9 cellular contexts compared by ENCODE assay signal in the genomic region with DNA sequence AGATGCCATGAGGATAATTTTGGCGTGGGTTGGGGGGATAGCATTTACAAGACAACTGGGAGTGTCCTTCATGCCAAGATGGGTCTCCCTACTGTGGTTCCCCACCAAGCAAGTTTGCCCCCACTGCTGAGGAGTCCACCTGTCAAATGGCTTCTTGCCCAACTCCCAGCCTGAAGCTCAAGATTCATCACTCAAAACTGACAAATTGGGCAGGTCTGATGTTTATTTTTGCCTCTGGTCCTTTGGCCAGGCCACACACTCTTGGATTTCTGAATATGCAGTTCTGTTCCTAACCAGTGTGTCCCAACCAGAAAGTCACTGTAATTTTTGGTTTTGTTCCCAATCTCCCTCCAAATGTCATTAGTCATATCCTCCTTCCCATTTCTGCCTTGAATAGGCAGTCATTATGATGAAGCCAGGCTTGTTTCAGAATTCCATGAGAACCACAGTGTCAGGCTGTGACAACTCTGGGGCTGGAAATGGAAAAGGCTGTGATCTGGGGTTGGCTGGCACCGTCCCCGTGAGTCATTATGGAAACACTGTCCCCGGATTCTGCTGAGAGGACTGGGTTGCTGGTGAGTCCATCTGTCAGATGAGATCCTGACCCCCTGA. TPM values are rescaled to one million over a fixed set of nuclear protein-coding genes. Genes with fewer than 3 reads are reported as not detected.
DNase-seq lines count a peak whose midpoint lies in the region; ATAC-seq and FAIRE-seq lines count a peak whose summit lies in the region.
"Had no signal": no experiment of that assay in that cellular context is flagged by ENCODE, and none has a peak within 500 bp of the region (broad histone marks: within the 10 kb centered on the region; RNA-seq: fewer than 3 reads in every experiment).

No MANE protein-coding gene starts in this region.

- peaks cover 4% of the 10 kb centered on the region for H3K27me3 Mint-ChIP-seq in T-helper 2 cell treated with Interferon-gamma antibody and Interleukin-4, amounts not matched to agents 5 μg/mL and 100 μg/mL, for 36 hours (ENCODE audit: low read depth)
- H3K27me3 Mint-ChIP-seq in activated T-cell treated with anti-CD3 and anti-CD28 coated beads, Interleukin-2, amount 50 U/mL, for 72 hours (ENCODE audit: low read depth) = peaks cover 8% of the 10 kb centered on the region

- no peaks in the 10 kb centered on the region for H3K4me1 Mint-ChIP-seq in T-helper 2 cell treated with Interferon-gamma antibody and Interleukin-4, amounts not matched to agents 5 μg/mL and 100 μg/mL, for 36 hours (ENCODE audit: low read depth)
- H3K4me1 Mint-ChIP-seq in activated T-cell treated with anti-CD3 and anti-CD28 coated beads, Interleukin-2, amount 50 U/mL, for 72 hours (ENCODE audit: low read depth) = no peaks in the 10 kb centered on the region

- H3K4me3 Mint-ChIP-seq in T-helper 2 cell treated with Interferon-gamma antibody and Interleukin-4, amounts not matched to agents 5 μg/mL and 100 μg/mL, for 36 hours = no peak overlapping the region
- H3K4me3 Mint-ChIP-seq in activated T-cell treated with anti-CD3 and anti-CD28 coated beads, Interleukin-2, amount 50 U/mL, for 72 hours = no peak overlapping the region

- ATAC-seq in esophagus mucosa = peak; percentile 48
- no peak for ATAC-seq in activated T-cell treated with anti-CD3 and anti-CD28 coated beads, Interleukin-2, amount 50 U/mL, for 72 hours (replicated peaks in 1 of 2)

- DNase-seq in A172 (ENCODE audit: low spot score) = peak; percentile 89
- peak; percentile 63 for DNase-seq in RCC 7860 (ENCODE audit: low spot score)
- DNase-seq in medulla oblongata (ENCODE audit: extremely low spot score) = peak; percentile 64
- no peak for DNase-seq in activated CD4-positive, CD25-positive, alpha-beta regulatory T cell (lab: John Stamatoyannopoulos, UW)
- no peak for DNase-seq in T-helper 2 cell treated with Interferon-gamma antibody and Interleukin-4, amounts not matched to agents 5 μg/mL and 100 μg/mL, for 36 hours (ENCODE audit: low spot score)
- no peak for DNase-seq in HuH-7 (ENCODE audit: low spot score)
- no peak for DNase-seq in activated T-cell treated with anti-CD3 and anti-CD28 coated beads, Interleukin-2, amount 50 U/mL, for 72 hours

- FAIRE-seq in RCC 7860 (lab: Jason Lieb, UNC) = peak; percentile 84
- FAIRE-seq: A204.1 had no signal

- no peaks in the 10 kb centered on the region for H3K36me3 Mint-ChIP-seq in T-helper 2 cell treated with Interferon-gamma antibody and Interleukin-4, amounts not matched to agents 5 μg/mL and 100 μg/mL, for 36 hours (ENCODE audit: low read depth)
- H3K36me3 Mint-ChIP-seq in activated T-cell treated with anti-CD3 and anti-CD28 coated beads, Interleukin-2, amount 50 U/mL, for 72 hours (ENCODE audit: insufficient read depth in 2 of 2) = peaks cover 0 to 3% of the 10 kb centered on the region in 2 donors

- H3K9me3 Mint-ChIP-seq in T-helper 2 cell treated with Interferon-gamma antibody and Interleukin-4, amounts not matched to agents 5 μg/mL and 100 μg/mL, for 36 hours = peaks cover 5% of the 10 kb centered on the region
- peaks cover 4 to 5% of the 10 kb centered on the region in 2 donors for H3K9me3 Mint-ChIP-seq in activated T-cell treated with anti-CD3 and anti-CD28 coated beads, Interleukin-2, amount 50 U/mL, for 72 hours

- no peak overlapping the region for H3K27ac Mint-ChIP-seq in T-helper 2 cell treated with Interferon-gamma antibody and Interleukin-4, amounts not matched to agents 5 μg/mL and 100 μg/mL, for 36 hours
- no peak overlapping the region for H3K27ac Mint-ChIP-seq in activated T-cell treated with anti-CD3 and anti-CD28 coated beads, Interleukin-2, amount 50 U/mL, for 72 hours

RNA-seq across cellular contexts. Expression of a gene that starts 29.3 kb away (rescaled TPM):
- 49.6 and 76.3 TPM in 2 replicates for total RNA-seq in A172 (2014; rRNA removed; shearing (Covaris generic))
- 25.5 TPM for total RNA-seq in esophagus mucosa
- total RNA-seq in activated T-cell treated with anti-CD3 and anti-CD28 coated beads, Interleukin-2, amount 50 U/mL, for 72 hours = 10 to 100 TPM; 24.1 to 26.0 TPM

Comparison
In these comparisons a context has a peak if more than half of its experiments do, and no peak if none do; other contexts are left out.
1. DNase-seq: peak in A172 (single experiment), RCC 7860 (single experiment) and medulla oblongata (single experiment); none in activated CD4-positive, CD25-positive, alpha-beta regulatory T cell (0 of 4), T-helper 2 cell treated with Interferon-gamma antibody and Interleukin-4, amounts not matched to agents 5 μg/mL and 100 μg/mL, for 36 hours (single experiment), HuH-7 (single experiment) and activated T-cell treated with anti-CD3 and anti-CD28 coated beads, Interleukin-2, amount 50 U/mL, for 72 hours (0 of 2).